ENCODE assay signal across 2 cellular contexts in the genomic region with DNA sequence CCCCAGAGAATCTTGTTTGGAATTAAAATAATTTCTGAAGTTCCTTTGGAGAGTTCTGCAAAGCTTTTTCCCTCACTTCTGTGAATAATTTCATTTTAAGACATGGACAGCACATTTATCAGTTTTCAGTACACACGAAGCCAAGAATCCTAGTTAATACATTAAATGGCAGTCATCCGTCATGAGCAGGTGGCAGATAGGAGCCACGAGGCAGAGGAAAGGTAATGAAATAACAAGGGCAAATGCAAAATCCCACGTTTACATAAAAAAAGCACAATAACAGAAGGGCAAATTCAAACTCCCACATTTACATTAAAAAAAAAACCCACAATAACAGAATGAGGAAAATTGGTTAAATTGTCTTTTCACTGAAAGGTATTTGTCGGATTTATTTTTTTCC.
TF ChIP-seq lines count a peak whose summit lies in the region.

No MANE protein-coding gene starts in this region.

TF ChIP-seq in GM23338, 12 proteins besides CTCF, POLR2A, EP300 and RAD21 (continued from another document):
- TF ChIP-seq ZNF462 (CRISPR knock-in tag; IDR thresholded peaks at IDR 0.05): no peak

TF ChIP-seq in WTC11, 78 proteins besides CTCF, POLR2A, EP300 and RAD21 (continued from another document):
- TF ChIP-seq ZNF532 (CRISPR knock-in tag; IDR thresholded peaks at IDR 0.05; ENCODE audit: borderline replicate concordance) (no peak), SP1 (CRISPR knock-in tag; conservative IDR thresholded peaks at IDR 0.05) (0 out of 2 replicates have a peak, but pooled peaks have one; percentile 25), FOXP4 (CRISPR knock-in tag; IDR thresholded peaks at IDR 0.05) (no peak), NR3C1 (CRISPR knock-in tag; conservative IDR thresholded peaks at IDR 0.05; ENCODE audit: low read depth) (no peak), TEAD1 (CRISPR knock-in tag; IDR thresholded peaks at IDR 0.05) (no peak), PREB (CRISPR knock-in tag; IDR thresholded peaks at IDR 0.05; ENCODE audit: borderline replicate concordance) (no peak), GTF2I (CRISPR knock-in tag; conservative IDR thresholded peaks at IDR 0.05) (no peak), ZNF232 (CRISPR knock-in tag; IDR thresholded peaks at IDR 0.05) (0 out of 2 replicates have a peak, but pooled peaks have one; percentile 44), CBFB (CRISPR knock-in tag; IDR thresholded peaks at IDR 0.05; ENCODE audit: low read depth) (no peak), GABPB1 (CRISPR knock-in tag; IDR thresholded peaks at IDR 0.05) (no peak), JAZF1 (CRISPR knock-in tag; IDR thresholded peaks at IDR 0.05) (no peak), MAX (CRISPR knock-in tag; IDR thresholded peaks at IDR 0.05) (peak; percentile 72), ZNF671 (CRISPR knock-in tag; IDR thresholded peaks at IDR 0.05) (no peak), JUN (CRISPR knock-in tag; IDR thresholded peaks at IDR 0.05) (no peak), ZNF423 (CRISPR knock-in tag; IDR thresholded peaks at IDR 0.05) (no peak), CREM (CRISPR knock-in tag; IDR thresholded peaks at IDR 0.05) (no peak)
- TF ChIP-seq, protein P1, sequence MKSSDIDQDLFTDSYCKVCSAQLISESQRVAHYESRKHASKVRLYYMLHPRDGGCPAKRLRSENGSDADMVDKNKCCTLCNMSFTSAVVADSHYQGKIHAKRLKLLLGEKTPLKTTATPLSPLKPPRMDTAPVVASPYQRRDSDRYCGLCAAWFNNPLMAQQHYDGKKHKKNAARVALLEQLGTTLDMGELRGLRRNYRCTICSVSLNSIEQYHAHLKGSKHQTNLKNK (CRISPR knock-in tag; IDR thresholded peaks at IDR 0.05): no peak
- TF ChIP-seq, protein P2, sequence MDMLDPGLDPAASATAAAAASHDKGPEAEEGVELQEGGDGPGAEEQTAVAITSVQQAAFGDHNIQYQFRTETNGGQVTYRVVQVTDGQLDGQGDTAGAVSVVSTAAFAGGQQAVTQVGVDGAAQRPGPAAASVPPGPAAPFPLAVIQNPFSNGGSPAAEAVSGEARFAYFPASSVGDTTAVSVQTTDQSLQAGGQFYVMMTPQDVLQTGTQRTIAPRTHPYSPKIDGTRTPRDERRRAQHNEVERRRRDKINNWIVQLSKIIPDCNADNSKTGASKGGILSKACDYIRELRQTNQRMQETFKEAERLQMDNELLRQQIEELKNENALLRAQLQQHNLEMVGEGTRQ (CRISPR knock-in tag; IDR thresholded peaks at IDR 0.05): no peak
